ENCODE assay signal across 1 cellular context in genomic region chr2:8126783-8127182, GRCh38.
TF ChIP-seq lines count a peak whose summit lies in the region.

No MANE protein-coding gene starts in this region.

TF ChIP-seq in HepG2, 621 proteins besides CTCF, POLR2A, EP300 and RAD21 (continued from another document and continues in another):
- no peak for TF ChIP-seq ATF3 (CRISPR knock-in tag; IDR thresholded peaks at IDR 0.05)
- 0 out of 2 replicates have a peak, but pooled peaks have one; percentile 46 for TF ChIP-seq HMGXB3 (CRISPR knock-in tag; IDR thresholded peaks at IDR 0.05; ENCODE audit: borderline replicate concordance)
- TF ChIP-seq CCDC6 (CRISPR knock-in tag; IDR thresholded peaks at IDR 0.05), result peak; percentile 59; the same call in 1 of the 2 replicates
- TF ChIP-seq POGZ (CRISPR knock-in tag; IDR thresholded peaks at IDR 0.05), result peak; percentile 71; the same call in 1 of the 2 replicates
- no peak for TF ChIP-seq ZNF761 (CRISPR knock-in tag; conservative IDR thresholded peaks at IDR 0.05)
- no peak for TF ChIP-seq NCOA5 (CRISPR knock-in tag; IDR thresholded peaks at IDR 0.05)
- TF ChIP-seq TCF7L2 (IDR thresholded peaks at IDR 0.05; ENCODE audit: low read depth, low read length), result no peak
- TF ChIP-seq RARA (CRISPR knock-in tag; IDR thresholded peaks at IDR 0.05), result peak; percentile 72; the same call in 1 of the 2 replicates
- peak; percentile 85 for TF ChIP-seq ZNF431 (CRISPR knock-in tag; IDR thresholded peaks at IDR 0.05; ENCODE audit: borderline replicate concordance, low read depth)
- TF ChIP-seq ZNF75D (CRISPR knock-in tag; IDR thresholded peaks at IDR 0.05; ENCODE audit: borderline replicate concordance), result no peak
- no peak for TF ChIP-seq ZNF382 (CRISPR knock-in tag; IDR thresholded peaks at IDR 0.05; ENCODE audit: borderline replicate concordance)
- 0 out of 2 replicates have a peak, but pooled peaks have one; percentile 29 for TF ChIP-seq TSC22D2 (CRISPR knock-in tag; IDR thresholded peaks at IDR 0.05; ENCODE audit: borderline replicate concordance)
- TF ChIP-seq AGO1 (IDR thresholded peaks at IDR 0.05; ENCODE audit: low read depth, low read length, poor library complexity, severe bottlenecking), result no peak
- TF ChIP-seq NR1H2 (CRISPR knock-in tag; IDR thresholded peaks at IDR 0.05; ENCODE audit: borderline replicate concordance, low read depth), result no peak
- no peak for TF ChIP-seq IKZF1 (IDR thresholded peaks at IDR 0.05)
- TF ChIP-seq FOXC1 (CRISPR knock-in tag; IDR thresholded peaks at IDR 0.05; ENCODE audit: borderline replicate concordance), result no peak
- TF ChIP-seq TBX3 (IDR thresholded peaks at IDR 0.05; ENCODE audit: borderline replicate concordance), result no peak
- TF ChIP-seq SMAD9 (CRISPR knock-in tag; IDR thresholded peaks at IDR 0.05), result no peak
- no peak for TF ChIP-seq SP4 (CRISPR knock-in tag; IDR thresholded peaks at IDR 0.05)
- peak; percentile 72; the same call in 1 of the 2 replicates for TF ChIP-seq RXRA (CRISPR knock-in tag; IDR thresholded peaks at IDR 0.05)
- 0 out of 2 replicates have a peak, but pooled peaks have one; percentile 11 for TF ChIP-seq HOXD1 (CRISPR knock-in tag; IDR thresholded peaks at IDR 0.05)
- no peak for TF ChIP-seq ZBTB43 (CRISPR knock-in tag; conservative IDR thresholded peaks at IDR 0.05)
- TF ChIP-seq PAX8 (CRISPR knock-in tag; IDR thresholded peaks at IDR 0.05; ENCODE audit: borderline replicate concordance), result no peak
- TF ChIP-seq MTF2 (CRISPR knock-in tag; IDR thresholded peaks at IDR 0.05; ENCODE audit: borderline replicate concordance), result no peak
- no peak for TF ChIP-seq FOXK2 (IDR thresholded peaks at IDR 0.05)
- TF ChIP-seq, protein P1, sequence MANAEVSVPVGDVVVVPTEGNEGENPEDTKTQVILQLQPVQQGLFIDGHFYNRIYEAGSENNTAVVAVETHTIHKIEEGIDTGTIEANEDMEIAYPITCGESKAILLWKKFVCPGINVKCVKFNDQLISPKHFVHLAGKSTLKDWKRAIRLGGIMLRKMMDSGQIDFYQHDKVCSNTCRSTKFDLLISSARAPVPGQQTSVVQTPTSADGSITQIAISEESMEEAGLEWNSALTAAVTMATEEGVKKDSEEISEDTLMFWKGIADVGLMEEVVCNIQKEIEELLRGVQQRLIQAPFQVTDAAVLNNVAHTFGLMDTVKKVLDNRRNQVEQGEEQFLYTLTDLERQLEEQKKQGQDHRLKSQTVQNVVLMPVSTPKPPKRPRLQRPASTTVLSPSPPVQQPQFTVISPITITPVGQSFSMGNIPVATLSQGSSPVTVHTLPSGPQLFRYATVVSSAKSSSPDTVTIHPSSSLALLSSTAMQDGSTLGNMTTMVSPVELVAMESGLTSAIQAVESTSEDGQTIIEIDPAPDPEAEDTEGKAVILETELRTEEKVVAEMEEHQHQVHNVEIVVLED (CRISPR knock-in tag; IDR thresholded peaks at IDR 0.05; ENCODE audit: borderline replicate concordance), result no peak
- no peak for TF ChIP-seq ZNF562 (CRISPR knock-in tag; IDR thresholded peaks at IDR 0.05; ENCODE audit: borderline replicate concordance)
- TF ChIP-seq JUND (CRISPR knock-in tag; IDR thresholded peaks at IDR 0.05), result no peak
- no peak for TF ChIP-seq LCORL (IDR thresholded peaks at IDR 0.05)
- TF ChIP-seq LCORL (CRISPR knock-in tag; IDR thresholded peaks at IDR 0.05), result no peak; the same call in 1 of the 2 replicates
- 0 out of 2 replicates have a peak, but pooled peaks have one; percentile 49 for TF ChIP-seq THAP7 (CRISPR knock-in tag; IDR thresholded peaks at IDR 0.05)
- no peak for TF ChIP-seq ZNF468 (CRISPR knock-in tag; IDR thresholded peaks at IDR 0.05)
- TF ChIP-seq KAT8 (CRISPR knock-in tag; IDR thresholded peaks at IDR 0.05), result peak; percentile 30; the same call in 1 of the 2 replicates
- no peak; the same call in 1 of the 2 replicates for TF ChIP-seq ISL2 (CRISPR knock-in tag; IDR thresholded peaks at IDR 0.05)
- no peak for TF ChIP-seq ATAD3A (CRISPR knock-in tag; IDR thresholded peaks at IDR 0.05)
- TF ChIP-seq, protein P2, sequence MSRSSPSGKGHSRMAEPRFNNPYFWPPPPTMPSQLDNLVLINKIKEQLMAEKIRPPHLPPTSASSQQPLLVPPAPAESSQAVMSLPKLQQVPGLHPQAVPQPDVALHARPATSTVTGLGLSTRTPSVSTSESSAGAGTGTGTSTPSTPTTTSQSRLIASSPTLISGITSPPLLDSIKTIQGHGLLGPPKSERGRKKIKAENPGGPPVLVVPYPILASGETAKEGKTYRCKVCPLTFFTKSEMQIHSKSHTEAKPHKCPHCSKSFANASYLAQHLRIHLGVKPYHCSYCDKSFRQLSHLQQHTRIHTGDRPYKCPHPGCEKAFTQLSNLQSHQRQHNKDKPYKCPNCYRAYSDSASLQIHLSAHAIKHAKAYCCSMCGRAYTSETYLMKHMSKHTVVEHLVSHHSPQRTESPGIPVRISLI (CRISPR knock-in tag; IDR thresholded peaks at IDR 0.05; ENCODE audit: borderline replicate concordance), result no peak
- no peak for TF ChIP-seq SMARCE1 (IDR thresholded peaks at IDR 0.05; ENCODE audit: borderline replicate concordance)
- TF ChIP-seq ZBTB4 (CRISPR knock-in tag; IDR thresholded peaks at IDR 0.05; ENCODE audit: borderline replicate concordance), result 0 out of 2 replicates have a peak, but pooled peaks have one; percentile 9
- TF ChIP-seq HMGA1 (CRISPR knock-in tag; conservative IDR thresholded peaks at IDR 0.05), result no peak
- no peak for TF ChIP-seq SCMH1 (CRISPR knock-in tag; IDR thresholded peaks at IDR 0.05; ENCODE audit: borderline replicate concordance)
- peak; percentile 28; the same call in 1 of the 2 replicates for TF ChIP-seq KMT2B (CRISPR knock-in tag; IDR thresholded peaks at IDR 0.05)
- no peak for TF ChIP-seq MED13 (CRISPR knock-in tag; IDR thresholded peaks at IDR 0.05)
- no peak for TF ChIP-seq U2AF2 (IDR thresholded peaks at IDR 0.05; ENCODE audit: low read depth, low read length)
- TF ChIP-seq SOX13 (IDR thresholded peaks at IDR 0.05), result no peak
- peak in 1 of 2 experiments; percentile 84; a peak in 2 of 4 replicates for TF ChIP-seq SOX13 (CRISPR knock-in tag; conservative IDR thresholded peaks at IDR 0.05 in 1 of 2, IDR thresholded peaks at IDR 0.05 in 1 of 2)
- TF ChIP-seq ZC3H4 (CRISPR knock-in tag; IDR thresholded peaks at IDR 0.05; ENCODE audit: borderline replicate concordance), result no peak; the same call in none of the 2 replicates
- TF ChIP-seq TGIF2 (CRISPR knock-in tag; IDR thresholded peaks at IDR 0.05), result no peak
- no peak for TF ChIP-seq CHCHD3 (CRISPR knock-in tag; IDR thresholded peaks at IDR 0.05)
- no peak for TF ChIP-seq NBN (conservative IDR thresholded peaks at IDR 0.05)
- no peak for TF ChIP-seq EED (CRISPR knock-in tag; IDR thresholded peaks at IDR 0.05)
- no peak for TF ChIP-seq CSRNP1 (CRISPR knock-in tag; IDR thresholded peaks at IDR 0.05)
- TF ChIP-seq IRF2 (CRISPR knock-in tag; IDR thresholded peaks at IDR 0.05), result peak; percentile 62; the same call in 1 of the 2 replicates
- peak; percentile 61; the same call in 1 of the 2 replicates for TF ChIP-seq ZNF441 (CRISPR knock-in tag; IDR thresholded peaks at IDR 0.05; ENCODE audit: borderline replicate concordance)
- TF ChIP-seq FOXP1 (IDR thresholded peaks at IDR 0.05), result no peak
- TF ChIP-seq FOXP1 (CRISPR knock-in tag; IDR thresholded peaks at IDR 0.05), result peak; percentile 57; the same call in 1 of the 2 replicates
- TF ChIP-seq ZNF747 (CRISPR knock-in tag; IDR thresholded peaks at IDR 0.05; ENCODE audit: borderline replicate concordance), result peak; percentile 41; the same call in 1 of the 2 replicates
- 0 out of 2 replicates have a peak, but pooled peaks have one; percentile 36 for TF ChIP-seq ZNF788 (CRISPR knock-in tag; IDR thresholded peaks at IDR 0.05; ENCODE audit: borderline replicate concordance)
- no peak for TF ChIP-seq MAFF (IDR thresholded peaks at IDR 0.05; ENCODE audit: low read depth, low read length)
- no peak for TF ChIP-seq ZNF720 (CRISPR knock-in tag; IDR thresholded peaks at IDR 0.05)
- TF ChIP-seq ZNF432 (CRISPR knock-in tag; IDR thresholded peaks at IDR 0.05; ENCODE audit: borderline replicate concordance), result no peak
